ENCODE assay signal across 9 cellular contexts in genomic region chr14:97218336-97218712, GRCh38.
DNase-seq lines count a peak whose midpoint lies in the region; ATAC-seq lines count a peak whose summit lies in the region.
"Had no signal": no experiment of that assay in that cellular context is flagged by ENCODE, and none has a peak within 500 bp of the region (broad histone marks: within the 10 kb centered on the region; RNA-seq: fewer than 3 reads in every experiment).

No MANE protein-coding gene starts in this region.

- peak overlapping the region; percentile 47 for H3K27ac Mint-ChIP-seq in T-helper 2 cell treated with Interferon-gamma antibody and Interleukin-4, amounts not matched to agents 5 μg/mL and 100 μg/mL, for 36 hours
- H3K27ac Mint-ChIP-seq in activated T-helper 1 cell treated with anti-CD3 and anti-CD28 coated beads, Interleukin-12 subunit alpha, Interleukin-12 subunit beta, Interleukin-2, Interleukin-4 antibody, amounts not matched to agents 30 ng/mL and 10 ng/mL and 1 ng/mL, durations not matched to agents 14 hours and 24 hours and 36 hours, result no peak overlapping the region

- H3K4me1 Mint-ChIP-seq in T-helper 2 cell treated with Interferon-gamma antibody and Interleukin-4, amounts not matched to agents 5 μg/mL and 100 μg/mL, for 36 hours (ENCODE audit: low read depth), result peaks cover 25% of the 10 kb centered on the region
- peaks cover 10% of the 10 kb centered on the region for H3K4me1 Mint-ChIP-seq in activated T-helper 1 cell treated with anti-CD3 and anti-CD28 coated beads, Interleukin-12 subunit alpha, Interleukin-12 subunit beta, Interleukin-2, Interleukin-4 antibody, amounts not matched to agents 30 ng/mL and 10 ng/mL and 1 ng/mL, durations not matched to agents 14 hours and 24 hours and 36 hours (ENCODE audit: low read depth)

- H3K4me3 Mint-ChIP-seq in T-helper 2 cell treated with Interferon-gamma antibody and Interleukin-4, amounts not matched to agents 5 μg/mL and 100 μg/mL, for 36 hours, result peak overlapping the region; percentile 88
- H3K4me3 Mint-ChIP-seq in activated T-helper 1 cell treated with anti-CD3 and anti-CD28 coated beads, Interleukin-12 subunit alpha, Interleukin-12 subunit beta, Interleukin-2, Interleukin-4 antibody, amounts not matched to agents 30 ng/mL and 10 ng/mL and 1 ng/mL, durations not matched to agents 14 hours and 24 hours and 36 hours, result peak overlapping the region; percentile 73

- H3K27me3 Mint-ChIP-seq in T-helper 2 cell treated with Interferon-gamma antibody and Interleukin-4, amounts not matched to agents 5 μg/mL and 100 μg/mL, for 36 hours (ENCODE audit: low read depth), result peaks cover 48% of the 10 kb centered on the region
- peaks cover 43% of the 10 kb centered on the region for H3K27me3 Mint-ChIP-seq in activated T-helper 1 cell treated with anti-CD3 and anti-CD28 coated beads, Interleukin-12 subunit alpha, Interleukin-12 subunit beta, Interleukin-2, Interleukin-4 antibody, amounts not matched to agents 30 ng/mL and 10 ng/mL and 1 ng/mL, durations not matched to agents 14 hours and 24 hours and 36 hours (ENCODE audit: insufficient read depth)

- H3K9me3 Mint-ChIP-seq in T-helper 2 cell treated with Interferon-gamma antibody and Interleukin-4, amounts not matched to agents 5 μg/mL and 100 μg/mL, for 36 hours, result no peaks in the 10 kb centered on the region
- no peaks in the 10 kb centered on the region for H3K9me3 Mint-ChIP-seq in activated T-helper 1 cell treated with anti-CD3 and anti-CD28 coated beads, Interleukin-12 subunit alpha, Interleukin-12 subunit beta, Interleukin-2, Interleukin-4 antibody, amounts not matched to agents 30 ng/mL and 10 ng/mL and 1 ng/mL, durations not matched to agents 14 hours and 24 hours and 36 hours

- intact Hi-C loops in activated T-helper 1 cell treated with anti-CD3 and anti-CD28 coated beads, Interleukin-12 subunit alpha, Interleukin-12 subunit beta, Interleukin-2, Interleukin-4 antibody, amounts not matched to agents 30 ng/mL and 10 ng/mL and 1 ng/mL, durations not matched to agents 14 hours and 24 hours and 36 hours (cut with micrococcal nuclease), result no loop called here

- H3K36me3 Mint-ChIP-seq in T-helper 2 cell treated with Interferon-gamma antibody and Interleukin-4, amounts not matched to agents 5 μg/mL and 100 μg/mL, for 36 hours (ENCODE audit: low read depth), result no peaks in the 10 kb centered on the region
- no peaks in the 10 kb centered on the region for H3K36me3 Mint-ChIP-seq in activated T-helper 1 cell treated with anti-CD3 and anti-CD28 coated beads, Interleukin-12 subunit alpha, Interleukin-12 subunit beta, Interleukin-2, Interleukin-4 antibody, amounts not matched to agents 30 ng/mL and 10 ng/mL and 1 ng/mL, durations not matched to agents 14 hours and 24 hours and 36 hours (ENCODE audit: low read depth)

- ATAC-seq in stimulated activated naive CD8-positive, alpha-beta T cell treated with anti-CD3 and anti-CD28 coated beads, Interleukin-15, Interleukin-2, amounts not matched to agents 100 U/mL and 50 U/mL, for 24 hours, result no peak
- no peak for ATAC-seq in GM21528 (IDR thresholded peaks at IDR 0.05; ENCODE audit: low FRiP score, unreplicated experiment)
- ATAC-seq: Panc1 had no signal

- DNase-seq in T-helper 2 cell treated with Interferon-gamma antibody and Interleukin-4, amounts not matched to agents 5 μg/mL and 100 μg/mL, for 36 hours (ENCODE audit: low spot score), result no peak
- DNase-seq in T-helper 2 cell (no peak), iPS-NIHi11 (ENCODE audit: low spot score) (peak; percentile 39), midbrain (lab: John Stamatoyannopoulos, UW) (no peak)
- no peak for DNase-seq in activated T-helper 1 cell treated with anti-CD3 and anti-CD28 coated beads, Interleukin-12 subunit alpha, Interleukin-12 subunit beta, Interleukin-2, Interleukin-4 antibody, amounts not matched to agents 30 ng/mL and 10 ng/mL and 1 ng/mL, durations not matched to agents 14 hours and 24 hours and 36 hours (ENCODE audit: low spot score)
- peak; percentile 6 for DNase-seq in stimulated activated naive CD8-positive, alpha-beta T cell treated with anti-CD3 and anti-CD28 coated beads, Interleukin-15, Interleukin-2, amounts not matched to agents 100 U/mL and 50 U/mL, for 24 hours
- DNase-seq in stimulated activated CD8-positive, alpha-beta memory T cell treated with anti-CD3 and anti-CD28 coated beads, Interleukin-4, amount 100 ng/mL, for 48 hours, result no peak

Comparison
In these comparisons a context has a peak if more than half of its experiments do, and no peak if none do; other contexts are left out.
1. DNase-seq: peak in iPS-NIHi11 (single experiment) and stimulated activated naive CD8-positive, alpha-beta T cell treated with anti-CD3 and anti-CD28 coated beads, Interleukin-15, Interleukin-2, amounts not matched to agents 100 U/mL and 50 U/mL, for 24 hours (single experiment); none in T-helper 2 cell treated with Interferon-gamma antibody and Interleukin-4, amounts not matched to agents 5 μg/mL and 100 μg/mL, for 36 hours (single experiment), T-helper 2 cell (0 of 5), activated T-helper 1 cell treated with anti-CD3 and anti-CD28 coated beads, Interleukin-12 subunit alpha, Interleukin-12 subunit beta, Interleukin-2, Interleukin-4 antibody, amounts not matched to agents 30 ng/mL and 10 ng/mL and 1 ng/mL, durations not matched to agents 14 hours and 24 hours and 36 hours (single experiment), midbrain (single experiment) and stimulated activated CD8-positive, alpha-beta memory T cell treated with anti-CD3 and anti-CD28 coated beads, Interleukin-4, amount 100 ng/mL, for 48 hours (single experiment).